ENCODE assay signal across 15 cellular contexts in the genomic region with DNA sequence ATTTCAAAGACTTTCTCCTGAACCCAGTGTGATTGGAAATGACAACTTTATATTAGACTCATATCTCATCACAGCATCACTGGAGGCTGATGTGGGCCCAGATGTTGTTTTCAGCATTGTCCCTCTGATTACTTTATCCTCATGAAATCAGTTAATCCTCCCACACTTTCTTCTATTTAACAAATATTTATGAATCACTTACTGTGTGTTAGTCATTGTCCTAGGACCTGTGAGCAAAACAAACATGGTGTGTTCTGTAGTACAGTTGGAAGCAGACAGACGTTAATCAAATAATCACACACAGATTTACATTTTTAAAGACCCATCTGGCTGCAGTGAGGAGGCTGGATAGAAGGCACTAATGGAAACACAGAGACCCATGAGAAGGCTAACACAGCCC.
A peak's percentile ranks its signal among the peaks of the same experiment; 100 is the strongest.
DNase-seq lines count a peak whose midpoint lies in the region; TF ChIP-seq lines count a peak whose summit lies in the region.
"Had no signal": no experiment of that assay in that cellular context is flagged by ENCODE, and none has a peak within 500 bp of the region (broad histone marks: within the 10 kb centered on the region; RNA-seq: fewer than 3 reads in every experiment).

No MANE protein-coding gene starts in this region.

- no peak for TF ChIP-seq CTCF in osteocyte (IDR thresholded peaks at IDR 0.05)

- no peaks in the 10 kb centered on the region for H3K27me3 Mint-ChIP-seq in osteocyte (ENCODE audit: unreplicated experiment)

- no peak overlapping the region for H3K4me3 Mint-ChIP-seq in osteocyte (ENCODE audit: unreplicated experiment)
- H3K4me3 Mint-ChIP-seq: CD14-positive monocyte, H9 had no signal

- DNase-seq in NCI-H748 (lab: John Stamatoyannopoulos, UW; ENCODE audit: unreplicated experiment) (peak; percentile 43), NCI-H748 treated with DMSO at 0.1 percent for 48 hours (lab: John Stamatoyannopoulos, UW) (no peak), NCI-H526 treated with DMSO at 0.1 percent for 48 hours (lab: John Stamatoyannopoulos, UW) (peak; percentile 50), epithelial cell of prostate (ENCODE audit: low read depth, low spot score) (peak; percentile 18), osteocyte (ENCODE audit: extremely low spot score, unreplicated experiment) (peak; percentile 2), nucleus accumbens (lab: John Stamatoyannopoulos, UW) (no peak), DMS153 (lab: John Stamatoyannopoulos, UW) (no peak)
- DNase-seq in central memory CD4-positive, alpha-beta T cell: no peak
- DNase-seq: DMS79 treated with DMSO at 0.1 percent for 48 hours, EL, GOT3, H9 had no signal

- no peaks in the 10 kb centered on the region for H3K4me1 Mint-ChIP-seq in osteocyte (ENCODE audit: unreplicated experiment)
- H3K4me1 Mint-ChIP-seq: CD14-positive monocyte had no signal

- no peak overlapping the region for H3K27ac Mint-ChIP-seq in osteocyte (ENCODE audit: unreplicated experiment)
- H3K27ac Mint-ChIP-seq: CD14-positive monocyte, H9 had no signal

- H3K36me3 Mint-ChIP-seq in osteocyte (ENCODE audit: unreplicated experiment): no peaks in the 10 kb centered on the region
- H3K36me3 Mint-ChIP-seq: CD14-positive monocyte had no signal

- H3K9me3 Mint-ChIP-seq in osteocyte (ENCODE audit: unreplicated experiment): peaks cover 35% of the 10 kb centered on the region
- H3K9me3 Mint-ChIP-seq: CD14-positive monocyte, H9 had no signal

- H3K27ac ChIP-seq in epithelial cell of prostate: no peak overlapping the region
- H3K27ac ChIP-seq: 22Rv1, HL-60 had no signal

Comparison
In these comparisons a context has a peak if more than half of its experiments do, and no peak if none do; other contexts are left out.
1. DNase-seq: peak in NCI-H748 (single experiment), NCI-H526 treated with DMSO at 0.1 percent for 48 hours (single experiment), epithelial cell of prostate (single experiment) and osteocyte (single experiment); none in NCI-H748 treated with DMSO at 0.1 percent for 48 hours (single experiment), central memory CD4-positive, alpha-beta T cell (single experiment), nucleus accumbens (0 of 56) and DMS153 (single experiment).